Comparison of ENCODE assay signal across 8 cellular contexts in genomic region chr6:110178626-110179405, GRCh38. TPM values are rescaled to one million over a fixed set of nuclear protein-coding genes. Genes with fewer than 3 reads are reported as not detected.
DNase-seq lines count a peak whose midpoint lies in the region; FAIRE-seq and TF ChIP-seq lines count a peak whose summit lies in the region.

No MANE protein-coding gene starts in this region.

- no peak for TF ChIP-seq POLR2A in vagina (IDR thresholded peaks at IDR 0.05)

- WGBS in hepatocyte (ENCODE audit: low lambda C conversion rate, missing lambda C conversion rate): 1% methylated on average over 49 of the region's 66 CpGs

- no peak overlapping the region for H3K27ac Mint-ChIP-seq in T-helper 2 cell treated with Interferon-gamma antibody and Interleukin-4, amounts not matched to agents 5 μg/mL and 100 μg/mL, for 36 hours
- peak overlapping the region; percentile 7 for H3K27ac Mint-ChIP-seq in astrocyte (ENCODE audit: unreplicated experiment)

- H2AFZ ChIP-seq in astrocyte (ENCODE audit: low read depth, low read length): peak overlapping the region; percentile 96
- H2AFZ ChIP-seq in hepatocyte: peak overlapping the region; percentile 82

- peaks cover 26% of the 10 kb centered on the region for H3K27me3 Mint-ChIP-seq in T-helper 2 cell treated with Interferon-gamma antibody and Interleukin-4, amounts not matched to agents 5 μg/mL and 100 μg/mL, for 36 hours (ENCODE audit: low read depth)
- H3K27me3 Mint-ChIP-seq in astrocyte (ENCODE audit: low read depth, unreplicated experiment): no peaks in the 10 kb centered on the region

- no peaks in the 10 kb centered on the region for H3K36me3 Mint-ChIP-seq in T-helper 2 cell treated with Interferon-gamma antibody and Interleukin-4, amounts not matched to agents 5 μg/mL and 100 μg/mL, for 36 hours (ENCODE audit: low read depth)
- H3K36me3 Mint-ChIP-seq in astrocyte (ENCODE audit: low read depth, unreplicated experiment): peaks cover 2% of the 10 kb centered on the region

- FAIRE-seq in astrocyte (lab: Jason Lieb, UNC): no peak

- peak overlapping the region; percentile 72 for H3K4me3 ChIP-seq in HFF-Myc (replicated peaks; ENCODE audit: low read depth, low read length)
- H3K4me3 ChIP-seq in astrocyte (ENCODE audit: insufficient read depth, low read depth, low read length): peak overlapping the region; percentile 96
- peak overlapping the region; percentile 61 for H3K4me3 ChIP-seq in hepatocyte
- peak overlapping the region; percentile 89 for H3K4me3 ChIP-seq in rectal smooth muscle tissue (ENCODE audit: low read length)
- peak overlapping the region; percentile 86 to 91 for H3K4me3 ChIP-seq in vagina

- peak overlapping the region; percentile 74 for H3K4me3 Mint-ChIP-seq in T-helper 2 cell treated with Interferon-gamma antibody and Interleukin-4, amounts not matched to agents 5 μg/mL and 100 μg/mL, for 36 hours
- peak overlapping the region; percentile 88 for H3K4me3 Mint-ChIP-seq in astrocyte (ENCODE audit: unreplicated experiment)

- peaks cover 11% of the 10 kb centered on the region for H3K4me1 ChIP-seq in astrocyte (ENCODE audit: insufficient read depth, low read length)
- peaks cover 12% of the 10 kb centered on the region for H3K4me1 ChIP-seq in hepatocyte (ENCODE audit: insufficient read depth)
- peaks cover 10% of the 10 kb centered on the region for H3K4me1 ChIP-seq in rectal smooth muscle tissue (ENCODE audit: control insufficient read depth, insufficient read depth, low read length)
- peaks cover 30% of the 10 kb centered on the region for H3K4me1 ChIP-seq in vagina

- no peaks in the 10 kb centered on the region for H3K9me2 ChIP-seq in hepatocyte (replicated peaks; ENCODE audit: insufficient read depth)

- no peaks in the 10 kb centered on the region for H3K27me3 ChIP-seq in astrocyte (ENCODE audit: insufficient read depth, low read length)
- H3K27me3 ChIP-seq in hepatocyte: no peaks in the 10 kb centered on the region
- no peaks in the 10 kb centered on the region for H3K27me3 ChIP-seq in rectal smooth muscle tissue (ENCODE audit: control insufficient read depth, insufficient read depth, low read length)
- H3K27me3 ChIP-seq in vagina: no peaks in the 10 kb centered on the region

- H3K27ac ChIP-seq in astrocyte (ENCODE audit: low read depth, low read length): peak overlapping the region; percentile 95
- H3K27ac ChIP-seq in hepatocyte: peak overlapping the region; percentile 93
- peak overlapping the region; percentile 88 for H3K27ac ChIP-seq in rectal smooth muscle tissue (ENCODE audit: low read depth, low read length)
- H3K27ac ChIP-seq in vagina: peak overlapping the region; percentile 81

- peak; percentile 72 for TF ChIP-seq CTCF in HFF-Myc (IDR thresholded peaks at IDR 0.05; ENCODE audit: low read depth, low read length, missing control alignments)
- peak; percentile 55 for TF ChIP-seq CTCF in astrocyte (IDR thresholded peaks at IDR 0.05; ENCODE audit: insufficient read depth, low read depth, low read length)
- peak; percentile 82 for TF ChIP-seq CTCF in hepatocyte (IDR thresholded peaks at IDR 0.05; ENCODE audit: poor library complexity)
- peak; percentile 6 to 58 (median 53) for TF ChIP-seq CTCF in vagina (IDR thresholded peaks at IDR 0.05)

- intact Hi-C loops in vagina (cut with DNase I): loop anchor here (10.0 kb wide), 1 partner anchor 216 kb away; no protein-coding TSS in a partner anchor

- H3K4me2 ChIP-seq in astrocyte (ENCODE audit: low read length): peak overlapping the region; percentile 93
- H3K4me2 ChIP-seq in hepatocyte: peak overlapping the region; percentile 83

- peaks cover 8% of the 10 kb centered on the region for H3K4me1 Mint-ChIP-seq in T-helper 2 cell treated with Interferon-gamma antibody and Interleukin-4, amounts not matched to agents 5 μg/mL and 100 μg/mL, for 36 hours (ENCODE audit: low read depth)
- peaks cover 2% of the 10 kb centered on the region for H3K4me1 Mint-ChIP-seq in astrocyte (ENCODE audit: low read depth, unreplicated experiment)

- H3K79me2 ChIP-seq in astrocyte (ENCODE audit: insufficient read depth, low read length): peaks cover 73% of the 10 kb centered on the region
- peaks cover 81% of the 10 kb centered on the region for H3K79me2 ChIP-seq in hepatocyte

- no peaks in the 10 kb centered on the region for H3K36me3 ChIP-seq in astrocyte (ENCODE audit: insufficient read depth, low read length)
- H3K36me3 ChIP-seq in hepatocyte (replicated peaks; ENCODE audit: insufficient read depth, low read depth): no peaks in the 10 kb centered on the region
- peaks cover 2% of the 10 kb centered on the region for H3K36me3 ChIP-seq in rectal smooth muscle tissue (ENCODE audit: control insufficient read depth, insufficient read depth, low read length)
- H3K36me3 ChIP-seq in vagina: no peaks in the 10 kb centered on the region

- H3K9me3 ChIP-seq in astrocyte (ENCODE audit: insufficient read depth, low read depth, low read length): no peaks in the 10 kb centered on the region
- no peaks in the 10 kb centered on the region for H3K9me3 ChIP-seq in hepatocyte (ENCODE audit: low read depth)
- no peaks in the 10 kb centered on the region for H3K9me3 ChIP-seq in vagina

- H4K20me1 ChIP-seq in astrocyte (ENCODE audit: insufficient read depth, low read length) (peaks cover 40% of the 10 kb centered on the region), hepatocyte (ENCODE audit: insufficient read depth, poor library complexity, severe bottlenecking) (peaks cover 26% of the 10 kb centered on the region)

- peak; percentile 51 for DNase-seq in DMS153 treated with DMSO at 0.1 percent for 48 hours (lab: John Stamatoyannopoulos, UW; ENCODE audit: unreplicated experiment)
- peak; percentile 38 for DNase-seq in HFF-Myc (ENCODE audit: extremely low read depth, low read depth)
- DNase-seq in NCI-H1694 (lab: John Stamatoyannopoulos, UW): peak; percentile 52
- DNase-seq in T-helper 2 cell treated with Interferon-gamma antibody and Interleukin-4, amounts not matched to agents 5 μg/mL and 100 μg/mL, for 36 hours (ENCODE audit: low spot score): peak; percentile 56
- DNase-seq in astrocyte (ENCODE audit: low read depth): peak; percentile 46
- peak; percentile 67 for DNase-seq in hepatocyte (ENCODE audit: low spot score)
- no peak for DNase-seq in vagina (ENCODE audit: extremely low spot score in 2 of 2)

- no peaks in the 10 kb centered on the region for H3K9me3 Mint-ChIP-seq in T-helper 2 cell treated with Interferon-gamma antibody and Interleukin-4, amounts not matched to agents 5 μg/mL and 100 μg/mL, for 36 hours
- no peaks in the 10 kb centered on the region for H3K9me3 Mint-ChIP-seq in astrocyte (ENCODE audit: unreplicated experiment)

- H3K9ac ChIP-seq in astrocyte (ENCODE audit: low read length) (peak overlapping the region; percentile 92), rectal smooth muscle tissue (ENCODE audit: low read length) (peak overlapping the region; percentile 64)

RNA-seq across cellular contexts. Expression of gene WASF1, which starts 0.7 kb away (rescaled TPM):
- total RNA-seq in astrocyte: 26.3 and 29.3 TPM in 2 replicates
- total RNA-seq in hepatocyte: 14.1 and 15.8 TPM in 2 replicates
- 23.2 and 24.6 TPM in 2 replicates for polyA plus RNA-seq in hepatocyte
- total RNA-seq in vagina: 20.1 TPM

RNA-seq across cellular contexts. Expression of gene CDC40, which starts 1.4 kb away (rescaled TPM):
- total RNA-seq in astrocyte (15.7 and 18.7 TPM in 2 replicates), hepatocyte (19.9 and 20.8 TPM in 2 replicates), vagina (17.4 TPM)
- polyA plus RNA-seq in hepatocyte: 13.9 and 26.9 TPM in 2 replicates

Comparison
In these comparisons a context has a peak if more than half of its experiments do, and no peak if none do; other contexts are left out.
1. DNase-seq: peak in DMS153 treated with DMSO at 0.1 percent for 48 hours (single experiment), HFF-Myc (single experiment), NCI-H1694 (single experiment), T-helper 2 cell treated with Interferon-gamma antibody and Interleukin-4, amounts not matched to agents 5 μg/mL and 100 μg/mL, for 36 hours (single experiment), astrocyte (single experiment) and hepatocyte (single experiment); none in vagina (0 of 2).
2. Peak in every context shown above with its lines, with median percentiles within 50 percentile points of each other: H3K4me3 ChIP-seq, CTCF ChIP-seq and H3K27ac ChIP-seq.